In the genomic region with DNA sequence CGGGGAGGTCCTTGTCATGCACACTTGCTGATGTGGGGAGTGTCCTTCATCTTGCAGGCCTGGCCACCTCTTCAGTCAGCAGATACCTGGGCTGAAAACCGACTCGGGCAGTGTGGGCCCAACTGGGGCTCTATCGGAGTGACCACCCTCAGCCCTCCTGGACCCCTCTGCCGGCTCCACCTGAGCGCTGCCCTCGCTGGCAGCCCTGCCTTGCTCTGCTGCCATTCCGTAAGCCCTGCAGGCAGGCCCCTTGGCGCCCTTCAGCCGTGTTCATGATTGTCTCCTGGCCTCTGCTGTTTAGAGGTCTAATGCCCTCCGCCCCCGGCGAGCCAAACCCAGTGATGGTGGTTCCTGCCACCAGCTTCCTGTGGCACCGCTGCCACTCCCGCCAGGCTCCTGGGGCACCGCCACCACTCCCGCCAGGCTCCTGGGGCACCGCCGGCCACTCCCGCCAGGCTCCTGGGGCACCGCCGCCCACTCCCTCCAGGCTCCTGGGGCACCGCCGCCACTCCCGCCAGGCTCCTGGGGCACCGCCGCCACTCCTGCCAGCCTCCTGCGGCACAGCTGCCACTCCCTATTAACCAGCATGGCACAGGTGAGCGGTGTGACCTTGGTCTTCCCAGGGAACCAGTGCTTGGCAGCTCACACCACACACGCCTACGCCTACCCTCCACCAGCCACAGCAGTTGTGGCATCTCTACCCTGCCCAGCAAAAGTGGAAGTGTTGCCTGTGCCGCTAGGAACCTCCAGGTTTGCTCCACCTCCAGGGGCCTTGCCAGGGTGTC, we compare ENCODE assay signal across 11 cellular contexts. TPM values are rescaled to one million over a fixed set of nuclear protein-coding genes. Genes with fewer than 3 reads are reported as not detected.
DNase-seq lines count a peak whose midpoint lies in the region; ATAC-seq and TF ChIP-seq lines count a peak whose summit lies in the region.
"Had no signal": no experiment of that assay in that cellular context is flagged by ENCODE, and none has a peak within 500 bp of the region (broad histone marks: within the 10 kb centered on the region; RNA-seq: fewer than 3 reads in every experiment).

No MANE protein-coding gene starts in this region.

- DNase-seq in Right ventricle myocardium inferior (ENCODE audit: missing footprints) (peak; percentile 28), heart right ventricle (no peak), left lobe of liver (ENCODE audit: low spot score) (peak; percentile 41), thyroid gland (peak; percentile 0 to 1), RPMI8226 (no peak), KBM-7 (no peak)
- DNase-seq: CD4-positive, alpha-beta memory T cell; NCI-H2029; nephron progenitor cell; stimulated activated CD4-positive, alpha-beta T cell treated with anti-CD3 and anti-CD28 coated beads, Interleukin-2, amount 100 ng/mL, for 24 hours had no signal

- 91 to 93% methylated on average over 31 to 32 of the region's 32 CpGs for WGBS in heart right ventricle, 2 donors
- 90 to 92% methylated on average over 24 to 30 of the region's 32 CpGs for WGBS in thyroid gland, 2 donors

- H3K9me3 ChIP-seq in heart right ventricle (no peaks in the 10 kb centered on the region), thyroid gland (no peaks in the 10 kb centered on the region)
- H3K9me3 ChIP-seq: esophagus muscularis mucosa had no signal

- ATAC-seq in Right ventricle myocardium inferior (no peak), heart right ventricle (no peak), left lobe of liver (no peak)

- H3K4me3 ChIP-seq in heart right ventricle, result no peak overlapping the region
- H3K4me3 ChIP-seq in thyroid gland (replicated peaks in 1 of 3), result no peak overlapping the region
- H3K4me3 ChIP-seq: esophagus muscularis mucosa had no signal

- intact Hi-C loops in Right ventricle myocardium inferior (cut with DNase I), result no loop called here
- intact Hi-C loops in heart right ventricle (cut with DNase I), result loop anchor here in 1 of 10 donors (5.0 kb wide), 1 partner anchor 240 kb away; no protein-coding TSS in a partner anchor
- intact Hi-C loops in thyroid gland (cut with DNase I), result no loop called here

- TF ChIP-seq CTCF in heart right ventricle (IDR thresholded peaks at IDR 0.05) (no peak), thyroid gland (IDR thresholded peaks at IDR 0.05) (no peak)

- TF ChIP-seq POLR2A in thyroid gland (IDR thresholded peaks at IDR 0.05), result no peak

- no peak overlapping the region for H3K27ac ChIP-seq in heart right ventricle
- H3K27ac ChIP-seq in thyroid gland, result no peak overlapping the region
- H3K27ac ChIP-seq: esophagus muscularis mucosa had no signal

- H3K27me3 ChIP-seq in heart right ventricle (no peaks in the 10 kb centered on the region), thyroid gland (no peaks in the 10 kb centered on the region)
- H3K27me3 ChIP-seq: esophagus muscularis mucosa had no signal

- H3K36me3 ChIP-seq in heart right ventricle, result peaks cover 0 to 43% (median 8%) of the 10 kb centered on the region in 9 donors
- peaks cover 0 to 13% of the 10 kb centered on the region in 2 donors for H3K36me3 ChIP-seq in thyroid gland

- in situ Hi-C loops in KBM-7 (cut with MboI; ENCODE audit: low pct_unique_long_range_greater_than_20kb, low sequenced_read_pairs), result no loop called here

- H3K4me1 ChIP-seq in heart right ventricle (peaks cover 0 to 12% (median 8%) of the 10 kb centered on the region in 9 donors), thyroid gland (peaks cover 0 to 10% of the 10 kb centered on the region in 2 donors)

RNA-seq across cellular contexts. Expression of a gene that starts 15.9 kb away (rescaled TPM):
- total RNA-seq in Right ventricle myocardium inferior (51.8 TPM), heart right ventricle (10 to 100 TPM; 16.8 to 73.8 (median 21.0) TPM), left lobe of liver (13.7 TPM), thyroid gland (10 to 100 TPM; 19.3 to 25.3 (median 21.7) TPM)
- 10 to 100 TPM; 19.1 to 89.5 TPM for polyA plus RNA-seq in heart right ventricle

RNA-seq across cellular contexts. Expression of a gene that starts 22.8 kb away (rescaled TPM):
- total RNA-seq in Right ventricle myocardium inferior (2.2 TPM), heart right ventricle (1 to 10 TPM in 4 of 10 donors, under 1 TPM in 6; 0.40 to 2.1 (median 0.86) TPM), left lobe of liver (0.53 TPM), thyroid gland (1 to 10 TPM in 2 of 4 donors, under 1 TPM in 2; 0.29 to 1.7 (median 1.0) TPM)
- 1 to 10 TPM; 1.4 to 5.2 TPM for polyA plus RNA-seq in heart right ventricle

RNA-seq across cellular contexts. Expression of a gene that starts 34.2 kb away (rescaled TPM):
- total RNA-seq in Right ventricle myocardium inferior (98.4 TPM), heart right ventricle (100 to 1,000 TPM in 2 of 10 donors, 10 to 100 TPM in 8; 62.8 to 116 (median 73.3) TPM), left lobe of liver (40.6 TPM), thyroid gland (10 to 100 TPM; 20.0 to 45.5 (median 37.3) TPM)
- polyA plus RNA-seq in heart right ventricle, result 100 to 1,000 TPM in 1 of 2 donors, 10 to 100 TPM in 1; 76.7 to 247 TPM

RNA-seq across cellular contexts. Expression of a gene that starts 42.3 kb away (rescaled TPM):
- total RNA-seq in Right ventricle myocardium inferior (14.4 TPM), heart right ventricle (10 to 100 TPM; 10.6 to 22.1 (median 15.4) TPM), left lobe of liver (2.0 TPM), thyroid gland (10 to 100 TPM in 1 of 4 donors, 1 to 10 TPM in 3; 6.6 to 12.5 (median 9.2) TPM)
- 1 to 10 TPM; 4.7 to 7.3 TPM for polyA plus RNA-seq in heart right ventricle

RNA-seq across cellular contexts. Expression of a gene that starts 44.7 kb away (rescaled TPM):
- total RNA-seq in Right ventricle myocardium inferior (5.9 TPM), heart right ventricle (1 to 10 TPM; 3.8 to 7.8 (median 5.3) TPM), left lobe of liver (13.1 TPM), thyroid gland (10 to 100 TPM; 17.4 to 24.7 (median 21.0) TPM)
- 10 to 100 TPM in 1 of 2 donors, 1 to 10 TPM in 1; 1.9 to 15.6 TPM for polyA plus RNA-seq in heart right ventricle

Comparison
In these comparisons a context has a peak if more than half of its experiments do, and no peak if none do; other contexts are left out.
1. DNase-seq: peak in Right ventricle myocardium inferior (single experiment), left lobe of liver (single experiment) and thyroid gland (2 of 2); none in heart right ventricle (0 of 2), RPMI8226 (single experiment) and KBM-7 (single experiment).